ENCODE assay signal across 1 cellular context in genomic region chr5:88128813-88129212, GRCh38.
TF ChIP-seq lines count a peak whose summit lies in the region.

No MANE protein-coding gene starts in this region.

TF ChIP-seq in HepG2, 621 proteins besides CTCF, POLR2A, EP300 and RAD21 (continued from another document and continues in another):
- TF ChIP-seq ZNF646 (CRISPR knock-in tag; IDR thresholded peaks at IDR 0.05), result no peak
- peak; percentile 69; the same call in 1 of the 2 replicates for TF ChIP-seq AKNA (CRISPR knock-in tag; IDR thresholded peaks at IDR 0.05; ENCODE audit: borderline replicate concordance)
- no peak for TF ChIP-seq ZNF615 (CRISPR knock-in tag; IDR thresholded peaks at IDR 0.05; ENCODE audit: borderline replicate concordance)
- peak in 1 of 2 experiments; percentile 56; a peak in 1 of 4 replicates for TF ChIP-seq KLF16 (CRISPR knock-in tag; IDR thresholded peaks at IDR 0.05)
- no peak for TF ChIP-seq ZNF510 (CRISPR knock-in tag; IDR thresholded peaks at IDR 0.05; ENCODE audit: low read depth)
- TF ChIP-seq ATF7 (IDR thresholded peaks at IDR 0.05), result no peak
- no peak for TF ChIP-seq ATF7 (CRISPR knock-in tag; IDR thresholded peaks at IDR 0.05)
- no peak for TF ChIP-seq HINFP (CRISPR knock-in tag; IDR thresholded peaks at IDR 0.05; ENCODE audit: low read depth)
- no peak for TF ChIP-seq BATF2 (CRISPR knock-in tag; IDR thresholded peaks at IDR 0.05)
- TF ChIP-seq ZNF563 (CRISPR knock-in tag; IDR thresholded peaks at IDR 0.05), result no peak
- TF ChIP-seq GTF2F1 (IDR thresholded peaks at IDR 0.05; ENCODE audit: low read length), result no peak
- no peak for TF ChIP-seq IKZF1 (IDR thresholded peaks at IDR 0.05)
- no peak for TF ChIP-seq ZNF570 (CRISPR knock-in tag; IDR thresholded peaks at IDR 0.05; ENCODE audit: borderline replicate concordance)
- TF ChIP-seq HMGA1 (CRISPR knock-in tag; conservative IDR thresholded peaks at IDR 0.05), result no peak
- peak; percentile 76 for TF ChIP-seq CREM (IDR thresholded peaks at IDR 0.05)
- no peak for TF ChIP-seq CREM (CRISPR knock-in tag; IDR thresholded peaks at IDR 0.05)
- peak in 1 of 2 experiments; percentile 43; a peak in 1 of 4 replicates for TF ChIP-seq REST (IDR thresholded peaks at IDR 0.05; ENCODE audit: borderline replicate concordance in 1 of 2, low read depth in 1 of 2, low read length in 2 of 2)
- no peak for TF ChIP-seq JDP2 (CRISPR knock-in tag; IDR thresholded peaks at IDR 0.05; ENCODE audit: borderline replicate concordance)
- TF ChIP-seq ZNF782 (CRISPR knock-in tag; IDR thresholded peaks at IDR 0.05; ENCODE audit: borderline replicate concordance), result no peak
- TF ChIP-seq ZNF24 (IDR thresholded peaks at IDR 0.05), result peak; percentile 59; the same call in 1 of the 2 replicates
- no peak for TF ChIP-seq HOXA9 (CRISPR knock-in tag; IDR thresholded peaks at IDR 0.05; ENCODE audit: borderline replicate concordance)
- no peak for TF ChIP-seq GLI4 (CRISPR knock-in tag; IDR thresholded peaks at IDR 0.05; ENCODE audit: borderline replicate concordance)
- TF ChIP-seq KDM6A (CRISPR knock-in tag; IDR thresholded peaks at IDR 0.05; ENCODE audit: low read depth), result peak; percentile 95
- TF ChIP-seq ZNF598 (CRISPR knock-in tag; IDR thresholded peaks at IDR 0.05; ENCODE audit: borderline replicate concordance), result no peak
- peak; percentile 47; the same call in 1 of the 2 replicates for TF ChIP-seq ZNF331 (CRISPR knock-in tag; IDR thresholded peaks at IDR 0.05)
- no peak for TF ChIP-seq PHF5A (CRISPR knock-in tag; IDR thresholded peaks at IDR 0.05; ENCODE audit: low read depth, unreplicated experiment)
- peak; percentile 80 for TF ChIP-seq HNF4G (IDR thresholded peaks at IDR 0.05; ENCODE audit: borderline replicate concordance, low read depth, low read length)
- no peak for TF ChIP-seq HNF4G (CRISPR knock-in tag; IDR thresholded peaks at IDR 0.05; ENCODE audit: borderline replicate concordance, low read depth)
- TF ChIP-seq ZNF530 (CRISPR knock-in tag; IDR thresholded peaks at IDR 0.05; ENCODE audit: low read depth), result no peak
- TF ChIP-seq DMAP1 (CRISPR knock-in tag; IDR thresholded peaks at IDR 0.05), result 0 out of 2 replicates have a peak, but pooled peaks have one; percentile 29
- TF ChIP-seq ZNF121 (CRISPR knock-in tag; IDR thresholded peaks at IDR 0.05), result no peak
- no peak for TF ChIP-seq SATB2 (CRISPR knock-in tag; IDR thresholded peaks at IDR 0.05)
- TF ChIP-seq PATZ1 (CRISPR knock-in tag; IDR thresholded peaks at IDR 0.05), result no peak
- TF ChIP-seq CREB3 (CRISPR knock-in tag; IDR thresholded peaks at IDR 0.05), result no peak
- no peak for TF ChIP-seq ZNF251 (CRISPR knock-in tag; IDR thresholded peaks at IDR 0.05)
- no peak for TF ChIP-seq ZFP91 (CRISPR knock-in tag; IDR thresholded peaks at IDR 0.05; ENCODE audit: borderline replicate concordance)
- peak; percentile 91 for TF ChIP-seq ZMYM4 (CRISPR knock-in tag; IDR thresholded peaks at IDR 0.05)
